ENCODE assay signal across 12 cellular contexts in the genomic region with DNA sequence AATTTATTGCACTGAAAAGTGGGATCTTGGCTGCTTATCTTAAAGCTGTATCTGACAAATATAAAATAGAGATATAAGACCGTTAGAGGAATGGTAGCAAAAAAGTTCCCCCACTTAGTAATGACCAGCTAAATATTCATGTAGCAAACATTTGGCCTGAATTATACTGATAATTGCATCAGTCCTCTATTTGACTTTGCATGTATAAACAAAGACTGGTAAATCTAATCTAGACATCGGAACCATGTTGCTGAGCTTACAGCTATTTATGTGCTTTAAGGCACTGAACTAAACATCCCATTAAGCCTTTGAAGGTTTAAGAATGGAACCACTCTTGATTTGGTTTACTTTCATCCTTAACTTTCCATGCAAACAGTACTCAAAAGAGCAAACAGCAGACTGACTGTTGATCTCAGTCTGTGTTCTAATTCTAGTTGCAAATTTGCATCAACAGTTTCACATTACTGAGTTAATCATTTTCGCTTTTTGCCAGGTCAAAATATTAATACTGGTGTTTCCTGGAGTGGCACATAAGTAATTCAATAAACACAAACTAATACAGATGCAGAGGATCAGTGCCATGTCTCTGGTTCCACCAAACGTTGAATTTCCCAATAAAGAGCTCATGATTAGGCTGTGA.
DNase-seq lines count a peak whose midpoint lies in the region; ATAC-seq, FAIRE-seq and TF ChIP-seq lines count a peak whose summit lies in the region.
"Had no signal": no experiment of that assay in that cellular context is flagged by ENCODE, and none has a peak within 500 bp of the region (broad histone marks: within the 10 kb centered on the region; RNA-seq: fewer than 3 reads in every experiment).

No MANE protein-coding gene starts in this region.

- no peak overlapping the region for H3K4me3 Mint-ChIP-seq in T-helper 2 cell treated with Interferon-gamma antibody and Interleukin-4, amounts not matched to agents 5 μg/mL and 100 μg/mL, for 36 hours
- H3K4me3 Mint-ChIP-seq: effector memory CD8-positive, alpha-beta T cell; mesothelial cell of epicardium had no signal

- DNase-seq in GM12891 (ENCODE audit: insufficient read length, low spot score), result no peak
- no peak for DNase-seq in NCI-H510A (lab: John Stamatoyannopoulos, UW)
- DNase-seq in T-helper 2 cell treated with Interferon-gamma antibody and Interleukin-4, amounts not matched to agents 5 μg/mL and 100 μg/mL, for 36 hours (ENCODE audit: low spot score), result no peak
- no peak for DNase-seq in stimulated activated CD4-positive, alpha-beta T cell treated with anti-CD3 and anti-CD28 coated beads, Interleukin-4, amount 100 ng/mL, for 24 hours
- DNase-seq in midbrain (lab: John Stamatoyannopoulos, UW), result no peak
- DNase-seq: effector memory CD8-positive, alpha-beta T cell; MV-4-11; testis had no signal

- peak; percentile 80 for ATAC-seq in GM19397 (IDR thresholded peaks at IDR 0.05; ENCODE audit: unreplicated experiment)
- ATAC-seq in HG02798 (IDR thresholded peaks at IDR 0.05; ENCODE audit: poor library complexity, unreplicated experiment), result peak; percentile 87
- ATAC-seq in HG03457 (IDR thresholded peaks at IDR 0.05; ENCODE audit: unreplicated experiment), result peak; percentile 78
- ATAC-seq: effector memory CD8-positive, alpha-beta T cell had no signal

- no peaks in the 10 kb centered on the region for H3K27me3 Mint-ChIP-seq in T-helper 2 cell treated with Interferon-gamma antibody and Interleukin-4, amounts not matched to agents 5 μg/mL and 100 μg/mL, for 36 hours (ENCODE audit: low read depth)

- H3K36me3 Mint-ChIP-seq in T-helper 2 cell treated with Interferon-gamma antibody and Interleukin-4, amounts not matched to agents 5 μg/mL and 100 μg/mL, for 36 hours (ENCODE audit: low read depth), result no peaks in the 10 kb centered on the region
- H3K36me3 Mint-ChIP-seq: mesothelial cell of epicardium had no signal

- peak; percentile 88 for FAIRE-seq in GM12891 (lab: Jason Lieb, UNC)

- H3K9me3 Mint-ChIP-seq in T-helper 2 cell treated with Interferon-gamma antibody and Interleukin-4, amounts not matched to agents 5 μg/mL and 100 μg/mL, for 36 hours, result no peaks in the 10 kb centered on the region

- H3K27ac Mint-ChIP-seq in T-helper 2 cell treated with Interferon-gamma antibody and Interleukin-4, amounts not matched to agents 5 μg/mL and 100 μg/mL, for 36 hours, result no peak overlapping the region
- H3K27ac Mint-ChIP-seq: effector memory CD8-positive, alpha-beta T cell had no signal

- no peaks in the 10 kb centered on the region for H3K4me1 Mint-ChIP-seq in T-helper 2 cell treated with Interferon-gamma antibody and Interleukin-4, amounts not matched to agents 5 μg/mL and 100 μg/mL, for 36 hours (ENCODE audit: low read depth)

- no peak for TF ChIP-seq POLR2A in GM12891 (IDR thresholded peaks at IDR 0.05; ENCODE audit: low read depth, low read length)

TF ChIP-seq in GM12891, 5 proteins besides CTCF, POLR2A, EP300 and RAD21:
- TF ChIP-seq POLR2AphosphoS5 (IDR thresholded peaks at IDR 0.05; ENCODE audit: low read depth, low read length) (no peak), PAX5 (IDR thresholded peaks at IDR 0.05; ENCODE audit: insufficient read depth, low read length, severe bottlenecking) (no peak), SPI1 (IDR thresholded peaks at IDR 0.05; ENCODE audit: low read depth, low read length) (no peak), POU2F2 (IDR thresholded peaks at IDR 0.05; ENCODE audit: low read depth, low read length) (no peak), TAF1 (IDR thresholded peaks at IDR 0.05; ENCODE audit: low read depth, low read length) (no peak)
